1 cellular context compared by ENCODE assay signal in genomic region chr1:223708651-223709268, GRCh38.
A peak's percentile ranks its signal among the peaks of the same experiment; 100 is the strongest.
TF ChIP-seq lines count a peak whose summit lies in the region.

No MANE protein-coding gene starts in this region.

TF ChIP-seq in HEK293, 187 proteins besides CTCF, POLR2A, EP300 and RAD21 (continued from another document):
- TF ChIP-seq PRDM2 (tag by site-specific recombination; IDR thresholded peaks at IDR 0.05; ENCODE audit: borderline replicate concordance) = no peak
- peak; percentile 99 for TF ChIP-seq PRDM1 (tag by site-specific recombination; IDR thresholded peaks at IDR 0.05)
- TF ChIP-seq ZNF18 (tag by site-specific recombination; IDR thresholded peaks at IDR 0.05) = no peak
- TF ChIP-seq ZNF521 (tag by site-specific recombination; IDR thresholded peaks at IDR 0.05) = no peak
- TF ChIP-seq ZIC2 (tag by site-specific recombination; IDR thresholded peaks at IDR 0.05) = 0 out of 2 replicates have a peak, but pooled peaks have one; percentile 12
TF ChIP-seq in HEK293: peak in this region for 6.
